11 cellular contexts compared by ENCODE assay signal in genomic region chr3:43316783-43317460, GRCh38. TPM values are rescaled to one million over a fixed set of nuclear protein-coding genes. Genes with fewer than 3 reads are reported as not detected.
DNase-seq lines count a peak whose midpoint lies in the region; ATAC-seq, FAIRE-seq and TF ChIP-seq lines count a peak whose summit lies in the region.
"Had no signal": no experiment of that assay in that cellular context is flagged by ENCODE, and none has a peak within 500 bp of the region (broad histone marks: within the 10 kb centered on the region; RNA-seq: fewer than 3 reads in every experiment).

No MANE protein-coding gene starts in this region.

- peaks cover 10 to 20% of the 10 kb centered on the region in 2 donors for H3K36me3 Mint-ChIP-seq in naive B cell

- no peak for TF ChIP-seq RAD21 in H1 (IDR thresholded peaks at IDR 0.05 in 1 of 2, conservative IDR thresholded peaks at IDR 0.05 in 1 of 2; ENCODE audit: low read depth in 2 of 2, low read length in 2 of 2)

- TF ChIP-seq EP300 in H1 (IDR thresholded peaks at IDR 0.05; ENCODE audit: borderline replicate concordance in 1 of 2, low read depth in 2 of 2, low read length in 2 of 2), result no peak
- TF ChIP-seq EP300 in suprapubic skin (IDR thresholded peaks at IDR 0.05), result no peak

- 62 to 65% methylated on average over 4 of the region's 4 CpGs for WGBS in heart right ventricle, 2 donors
- WGBS in H1 (ENCODE audit: extremely low coverage in 1 of 2, insufficient coverage in 1 of 2, insufficient read length in 1 of 2, insufficient replicate concordance in 2 of 2, low coverage in 1 of 2, low lambda C conversion rate in 2 of 2, missing lambda C conversion rate in 1 of 2), 2 experiments, result 77% methylated on average over 4 of the region's 4 CpGs; no CpG with 5 or more reads in 1 of the 2 experiments
- 75% methylated on average over 4 of the region's 4 CpGs for WGBS in suprapubic skin

- H4K8ac ChIP-seq in H1 (ENCODE audit: extremely low read depth, insufficient read depth, low read length), result no peak overlapping the region

- H3K27me3 ChIP-seq in heart right ventricle, result no peaks in the 10 kb centered on the region
- no peaks in the 10 kb centered on the region for H3K27me3 ChIP-seq in H1 (replicated peaks in 1 of 4; ENCODE audit: control insufficient read depth in 3 of 4, extremely low read depth in 1 of 4, insufficient read depth in 3 of 4, low read length in 3 of 4)
- H3K27me3 ChIP-seq in uterus, result no peaks in the 10 kb centered on the region
- no peaks in the 10 kb centered on the region for H3K27me3 ChIP-seq in suprapubic skin

- no peak overlapping the region for H3K4me2 ChIP-seq in H1 (ENCODE audit: insufficient read depth in 1 of 2, low read depth in 2 of 2, low read length in 2 of 2)

- no peak overlapping the region for H3K23ac ChIP-seq in H1 (ENCODE audit: insufficient read length)

- FAIRE-seq in H1 (lab: Jason Lieb, UNC), result peak; percentile 79

- peak overlapping the region in 4 of 6 donors; percentile 25 to 95 (median 83) for H3K27ac Mint-ChIP-seq in naive B cell

- H3K79me2 ChIP-seq in H1 (ENCODE audit: control insufficient read depth in 1 of 2, insufficient read depth in 2 of 2, low read length in 2 of 2), result peaks cover 3 to 4% of the 10 kb centered on the region in 2 experiments; a peak in 2 of 4 replicates

- ATAC-seq in heart right ventricle (peak in 2 of 8 donors; percentile 9 to 43), Right ventricle myocardium inferior (no peak), naive B cell (ENCODE audit: low read depth in 2 of 2) (no peak), GM19455 (IDR thresholded peaks at IDR 0.05; ENCODE audit: unreplicated experiment) (no peak), GM21737 (IDR thresholded peaks at IDR 0.05; ENCODE audit: unreplicated experiment) (no peak)

- H3K4me1 Mint-ChIP-seq in naive B cell, result peaks cover 39 to 68% (median 64%) of the 10 kb centered on the region in 3 donors

- H2AFZ ChIP-seq in H1 (ENCODE audit: low read length), result no peak overlapping the region

- H3K4ac ChIP-seq in H1 (replicated peaks; ENCODE audit: insufficient read length, low read depth, low read length), result no peak overlapping the region

- CTCF ChIA-PET in H1 (lab: Charles Lee; ENCODE audit: partially characterized antibody), result interaction anchor here (0.8 to 1.0 kb wide), 3 partner anchors 10 to 28 kb away, joined by 3 read pairs; no protein-coding TSS in a partner anchor

- POLR2A ChIA-PET in H1 (lab: Charles Lee; ENCODE audit: partially characterized antibody), result no interaction called here

- peak overlapping the region in 9 of 10 donors; percentile 47 to 85 (median 69) for H3K27ac ChIP-seq in heart right ventricle
- no peak overlapping the region for H3K27ac ChIP-seq in H1 (ENCODE audit: low read depth, low read length)
- peak overlapping the region; percentile 66 to 80 for H3K27ac ChIP-seq in uterus
- H3K27ac ChIP-seq in suprapubic skin, result no peak overlapping the region

- intact Hi-C loops in heart right ventricle (cut with DNase I), result no loop called here
- intact Hi-C loops in Right ventricle myocardium inferior (cut with DNase I), result loop anchor here (10.0 kb wide), 1 partner anchor 188 kb away; no protein-coding TSS in a partner anchor
- intact Hi-C loops in uterus (cut with DNase I; ENCODE audit: low total_unique reads), result no loop called here

- H3K18ac ChIP-seq in H1 (ENCODE audit: extremely low read depth, low read length), result no peak overlapping the region; the same call in 1 of the 2 replicates

- H3K27me3 Mint-ChIP-seq in naive B cell, result no peaks in the 10 kb centered on the region

- no peaks in the 10 kb centered on the region for H4K20me1 ChIP-seq in H1 (replicated peaks in 1 of 2; ENCODE audit: control insufficient read depth in 1 of 2, insufficient read depth in 2 of 2, low read length in 2 of 2)

- peak overlapping the region; percentile 89 for H2BK120ac ChIP-seq in H1 (replicated peaks; ENCODE audit: low read depth, low read length)

- H2AK5ac ChIP-seq in H1 (ENCODE audit: low read depth, low read length), result no peak overlapping the region

- H3K9me3 ChIP-seq in heart right ventricle (no peaks in the 10 kb centered on the region), H1 (ENCODE audit: insufficient read depth in 2 of 2, low read depth in 1 of 2, low read length in 1 of 2) (no peaks in the 10 kb centered on the region), uterus (no peaks in the 10 kb centered on the region), suprapubic skin (no peaks in the 10 kb centered on the region)

- H3K36me3 ChIP-seq in heart right ventricle (peaks cover 0 to 51% (median 0%) of the 10 kb centered on the region in 9 donors), H1 (ENCODE audit: control insufficient read depth in 2 of 4, insufficient read depth in 4 of 4, low read length in 3 of 4) (no peaks in the 10 kb centered on the region), uterus (no peaks in the 10 kb centered on the region), suprapubic skin (peaks cover 2% of the 10 kb centered on the region)

- H3K14ac ChIP-seq in H1 (ENCODE audit: insufficient read length), result no peak overlapping the region

- H3K23me2 ChIP-seq in H1 (ENCODE audit: low read depth, low read length), result no peaks in the 10 kb centered on the region

- no peak overlapping the region for H3K4me3 Mint-ChIP-seq in naive B cell

- TF ChIP-seq POLR2A in H1 (IDR thresholded peaks at IDR 0.05; ENCODE audit: control extremely low read depth in 1 of 2, low read depth in 2 of 2, low read length in 2 of 2), result no peak
- TF ChIP-seq POLR2A in uterus (IDR thresholded peaks at IDR 0.05), result no peak
- no peak for TF ChIP-seq POLR2A in suprapubic skin (IDR thresholded peaks at IDR 0.05)

- H4K5ac ChIP-seq in H1 (ENCODE audit: insufficient read length, low read depth, low read length), result no peak overlapping the region

- H3K4me1 ChIP-seq in heart right ventricle (peaks cover 0 to 87% (median 71%) of the 10 kb centered on the region in 9 donors), H1 (replicated peaks in 1 of 4; ENCODE audit: control insufficient read depth in 3 of 4, insufficient read depth in 4 of 4, low read length in 3 of 4) (peaks cover 0 to 6% (median 1%) of the 10 kb centered on the region in 4 experiments; a peak in 3 of 7 replicates), uterus (no peaks in the 10 kb centered on the region), suprapubic skin (peaks cover 27% of the 10 kb centered on the region)

- no peak overlapping the region for H2BK12ac ChIP-seq in H1 (ENCODE audit: low read depth, low read length)

- no peak for TF ChIP-seq CTCF in heart right ventricle (IDR thresholded peaks at IDR 0.05)
- no peak for TF ChIP-seq CTCF in H1 (IDR thresholded peaks at IDR 0.05; ENCODE audit: control extremely low read depth in 1 of 3, insufficient read depth in 1 of 3, low read depth in 1 of 3, low read length in 3 of 3)
- no peak for TF ChIP-seq CTCF in uterus (IDR thresholded peaks at IDR 0.05)
- no peak for TF ChIP-seq CTCF in suprapubic skin (IDR thresholded peaks at IDR 0.05)

- H2BK20ac ChIP-seq in H1 (ENCODE audit: low read length), result no peak overlapping the region

- H2BK15ac ChIP-seq in H1 (ENCODE audit: low read length), result no peak overlapping the region

- no peak for DNase-seq in heart right ventricle
- DNase-seq in Right ventricle myocardium inferior (ENCODE audit: missing footprints), result no peak
- DNase-seq in H1 (ENCODE audit: low read depth in 1 of 2, low spot score in 2 of 2), result peak in 1 of 2 experiments; percentile 10
- DNase-seq in naive B cell, result no peak
- no peak for DNase-seq in uterus
- no peak for DNase-seq in suprapubic skin (ENCODE audit: low spot score in 2 of 2)
- DNase-seq: activated T-cell treated with anti-CD3 and anti-CD28 coated beads, Interleukin-2, amount 50 U/mL, for 48 hours; Karpas-422; NCI-H524 treated with DMSO at 0.1 percent for 48 hours had no signal

- H3K4me3 ChIP-seq in heart right ventricle (no peak overlapping the region), H1 (ENCODE audit: extremely low read depth in 1 of 4, insufficient read depth in 2 of 4, low read depth in 3 of 4, low read length in 4 of 4) (no peak overlapping the region), uterus (no peak overlapping the region), suprapubic skin (no peak overlapping the region)

- peaks cover 3% of the 10 kb centered on the region for H3K79me1 ChIP-seq in H1 (ENCODE audit: low read depth, low read length)

- no peak overlapping the region for H4K91ac ChIP-seq in H1 (replicated peaks; ENCODE audit: insufficient read length, low read length)

- 0 out of 2 replicates have a peak overlapping the region, but pooled peaks have one; percentile 37 for H2BK5ac ChIP-seq in H1 (ENCODE audit: low read depth, low read length)

- no peak overlapping the region for H3K9ac ChIP-seq in H1 (replicated peaks in 1 of 4; ENCODE audit: extremely low read depth in 1 of 4, low read depth in 3 of 4, low read length in 3 of 4)

- H3K56ac ChIP-seq in H1 (replicated peaks; ENCODE audit: insufficient read length, low read depth, low read length), result no peak overlapping the region

- H3K9me3 Mint-ChIP-seq in naive B cell, result peaks cover 0 to 5% (median 0%) of the 10 kb centered on the region in 7 donors

TF ChIP-seq in H1, 55 proteins besides CTCF, POLR2A, EP300 and RAD21:
- TF ChIP-seq EGR1 (IDR thresholded peaks at IDR 0.05; ENCODE audit: borderline replicate concordance, low read depth, low read length) (no peak), KDM1A (IDR thresholded peaks at IDR 0.05; ENCODE audit: borderline replicate concordance, low read length) (peak; percentile 69), E2F6 (IDR thresholded peaks at IDR 0.05) (no peak), CBX5 (IDR thresholded peaks at IDR 0.05; ENCODE audit: low read depth, low read length) (no peak)

RNA-seq across cellular contexts. Expression of gene SNRK, which starts 30.6 kb away (rescaled TPM):
- total RNA-seq in heart right ventricle (10 to 100 TPM; 20.9 to 51.9 (median 29.2) TPM), Right ventricle myocardium inferior (18.9 TPM), uterus (100 to 1,000 TPM in 2 of 4 donors, 10 to 100 TPM in 2; 57.1 to 109 (median 98.3) TPM), suprapubic skin (100 to 1,000 TPM; 107 to 213 (median 177) TPM)
- polyA plus RNA-seq in heart right ventricle (10 to 100 TPM; 11.4 to 12.9 TPM), H1 (2011; rRNA removed) (3.6 and 4.4 TPM in 2 replicates), naive B cell (ENCODE audit: low read depth in 6 of 6) (10 to 100 TPM; 14.3 to 52.3 (median 38.0) TPM)
- total RNA-seq in H1 (2021; fragmentation: NEBNext Ultra II Directional; extraction: Animal tissue kit (Norgen Biotek cat#: 25700)), result 11.7 and 11.9 TPM in 2 replicates
- polyA plus RNA-seq in H1 (2011; cell fraction: cytosol; rRNA removed), result 5.2 TPM
- polyA plus RNA-seq in H1 (2011; cell fraction: nucleus; rRNA removed), result 8.7 TPM
- polyA plus RNA-seq in H1 (2012, experiment 1 of 2), result 5.7 to 7.5 TPM (median 6.6 TPM) in 4 replicates
- polyA plus RNA-seq in H1 (2012, experiment 2 of 2), result 0.92 TPM
- 4.6 TPM for polyA plus RNA-seq in H1 (2013, experiment 1 of 2)
- polyA plus RNA-seq in H1 (2013, experiment 2 of 2), result 4.4 TPM
- polyA minus RNA-seq in H1 (2011; rRNA and poly(A)+ RNA removed), result 17.6 and 24.1 TPM in 2 replicates
- polyA minus RNA-seq in H1 (2011; cell fraction: cytosol; rRNA and poly(A)+ RNA removed), result 11.5 TPM
- polyA minus RNA-seq in H1 (2011; cell fraction: nucleus; rRNA and poly(A)+ RNA removed), result 29.3 TPM

Comparison
In these comparisons a context has a peak if more than half of its experiments do, and no peak if none do; other contexts are left out.
1. H3K27ac ChIP-seq: peak in heart right ventricle (9 of 10) and uterus (2 of 2); none in H1 (single experiment) and suprapubic skin (single experiment).